ENCODE assay signal across 1 cellular context in the genomic region with DNA sequence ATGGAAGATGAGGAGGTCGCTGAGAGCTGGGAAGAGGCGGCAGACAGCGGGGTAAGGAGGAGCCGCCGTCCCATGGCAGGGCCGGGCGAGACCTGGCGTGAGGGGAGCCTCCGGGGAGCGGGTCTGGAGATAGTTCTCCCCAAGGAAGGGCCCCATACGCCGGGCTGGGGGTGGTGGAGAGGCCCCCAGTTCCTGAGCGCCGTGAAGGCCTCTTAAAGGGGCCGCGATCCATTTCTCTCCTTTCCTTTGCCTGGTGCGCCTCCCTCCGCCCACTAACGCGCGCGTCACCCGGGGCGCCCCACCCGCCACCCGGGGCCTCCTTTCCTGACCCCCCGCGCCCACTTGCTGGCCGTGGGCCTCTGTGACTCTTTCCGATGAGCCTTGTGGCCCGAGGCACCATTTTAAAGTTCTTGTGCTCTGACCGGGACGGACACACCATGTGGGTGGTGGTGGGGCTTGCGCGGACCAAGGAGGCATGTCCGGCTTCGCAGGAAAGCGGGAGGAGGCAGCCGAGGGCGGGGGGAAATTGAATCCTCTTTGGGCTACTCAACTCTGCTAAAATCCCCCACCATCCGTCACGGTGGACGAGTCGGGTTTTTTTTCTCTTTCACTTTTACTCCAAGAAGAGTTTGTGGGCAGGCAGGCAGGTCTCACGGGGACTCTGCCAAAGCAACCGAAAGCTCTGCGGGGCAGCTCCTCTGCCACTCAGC.
TF ChIP-seq lines count a peak whose summit lies in the region.

No MANE protein-coding gene starts in this region.

TF ChIP-seq in HCT116, 20 proteins besides CTCF, POLR2A, EP300 and RAD21 (continued from another document):
- TF ChIP-seq, protein P1, sequence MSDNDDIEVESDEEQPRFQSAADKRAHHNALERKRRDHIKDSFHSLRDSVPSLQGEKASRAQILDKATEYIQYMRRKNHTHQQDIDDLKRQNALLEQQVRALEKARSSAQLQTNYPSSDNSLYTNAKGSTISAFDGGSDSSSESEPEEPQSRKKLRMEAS (IDR thresholded peaks at IDR 0.05), result peak; percentile 86
